Comparison of ENCODE assay signal across 15 cellular contexts in genomic region chr21:45303111-45303615, GRCh38. TPM values are rescaled to one million over a fixed set of nuclear protein-coding genes. Genes with fewer than 3 reads are reported as not detected.
DNase-seq lines count a peak whose midpoint lies in the region; ATAC-seq, FAIRE-seq and TF ChIP-seq lines count a peak whose summit lies in the region.
"Had no signal": no experiment of that assay in that cellular context is flagged by ENCODE, and none has a peak within 500 bp of the region (broad histone marks: within the 10 kb centered on the region; RNA-seq: fewer than 3 reads in every experiment).

No MANE protein-coding gene starts in this region.

- intact Hi-C loops in kidney (cut with DNase I), result no loop called here
- intact Hi-C loops in sciatic nerve (cut with DNase I), result no loop called here

- H3K27ac ChIP-seq in RWPE2 (ENCODE audit: poor library complexity, severe bottlenecking), result no peak overlapping the region
- peak overlapping the region; percentile 5 to 77 for H3K27ac ChIP-seq in kidney (ENCODE audit: low read depth in 2 of 2, low read length in 2 of 2)

- H3K36me3 ChIP-seq in BE2C, result no peaks in the 10 kb centered on the region
- no peaks in the 10 kb centered on the region for H3K36me3 ChIP-seq in RWPE2 (ENCODE audit: low read depth)
- H3K36me3 ChIP-seq in kidney (ENCODE audit: control insufficient read depth in 1 of 2, insufficient read depth in 2 of 2, low read length in 2 of 2), result no peaks in the 10 kb centered on the region

- H3K4me3 ChIP-seq in BE2C (ENCODE audit: low read depth, low read length), result no peak overlapping the region
- H3K4me3 ChIP-seq in RWPE2 (ENCODE audit: severe bottlenecking), result no peak overlapping the region
- no peak overlapping the region for H3K4me3 ChIP-seq in kidney (ENCODE audit: low read length in 2 of 2)

- H3K4me1 ChIP-seq in BE2C (peaks cover 4% of the 10 kb centered on the region; the same call in 1 of the 2 replicates), RWPE2 (ENCODE audit: insufficient read depth, poor library complexity, severe bottlenecking) (no peaks in the 10 kb centered on the region), kidney (ENCODE audit: control insufficient read depth in 1 of 2, insufficient read depth in 1 of 2, low read depth in 1 of 2, low read length in 2 of 2) (peaks cover under 1 to 17% of the 10 kb centered on the region in 2 donors)

- peak overlapping the region in 1 of 2 donors; percentile 34 for H3K9ac ChIP-seq in kidney (ENCODE audit: low read length in 2 of 2)

- H3K27me3 ChIP-seq in BE2C, result no peaks in the 10 kb centered on the region
- H3K27me3 ChIP-seq in RWPE2 (ENCODE audit: insufficient read depth, poor library complexity, severe bottlenecking), result no peaks in the 10 kb centered on the region

- H3K9me3 ChIP-seq in BE2C (no peaks in the 10 kb centered on the region), RWPE2 (ENCODE audit: severe bottlenecking) (no peaks in the 10 kb centered on the region), kidney (ENCODE audit: control insufficient read depth in 1 of 2, low read length in 2 of 2) (no peaks in the 10 kb centered on the region)

- FAIRE-seq in kidney (lab: Jason Lieb, UNC), result no peak
- FAIRE-seq: D721Med, G401.6 had no signal

- TF ChIP-seq CTCF in BE2C (IDR thresholded peaks at IDR 0.05; ENCODE audit: low read depth, low read length) (no peak), RWPE2 (IDR thresholded peaks at IDR 0.05; ENCODE audit: poor library complexity, severe bottlenecking) (no peak), kidney (IDR thresholded peaks at IDR 0.05; ENCODE audit: borderline replicate concordance, extremely low read depth, insufficient read depth) (no peak), GM10266 (IDR thresholded peaks at IDR 0.05; ENCODE audit: control insufficient read depth, insufficient read depth, low read depth, missing control alignments) (no peak)

- DNase-seq in BE2C (peak; percentile 5), RWPE2 (ENCODE audit: low spot score) (peak; percentile 45), kidney (peak; percentile 71), sciatic nerve (ENCODE audit: low spot score) (peak; percentile 59), inferior parietal cortex (ENCODE audit: extremely low spot score) (no peak), islet precursor cell (no peak), GM10266 (ENCODE audit: extremely low spot score) (no peak)
- DNase-seq: foreskin melanocyte, Kasumi-1, midbrain, NCI-H2171 treated with DMSO at 0.1 percent for 48 hours, occipital lobe had no signal

- no peak for ATAC-seq in RWPE2 (ENCODE audit: low read depth)
- no peak for ATAC-seq in sciatic nerve
- no peak for ATAC-seq in HG02642 (IDR thresholded peaks at IDR 0.05; ENCODE audit: poor library complexity, unreplicated experiment)

RNA-seq across cellular contexts. Expression of gene POFUT2, which starts 15.5 kb away (rescaled TPM):
- polyA plus RNA-seq in BE2C (2012; ENCODE audit: insufficient read depth, insufficient read length, low read depth), result 83.0 TPM
- 30.2 TPM for total RNA-seq in kidney
- polyA plus RNA-seq in kidney (ENCODE audit: insufficient read depth, low read depth, low replicate concordance), result 18.3 TPM
- 44.2 TPM for total RNA-seq in sciatic nerve

Comparison
In these comparisons a context has a peak if more than half of its experiments do, and no peak if none do; other contexts are left out.
1. DNase-seq: peak in BE2C (single experiment), RWPE2 (single experiment), kidney (single experiment) and sciatic nerve (single experiment); none in inferior parietal cortex (single experiment), islet precursor cell (single experiment) and GM10266 (single experiment).